11 cellular contexts compared by ENCODE assay signal in the genomic region with DNA sequence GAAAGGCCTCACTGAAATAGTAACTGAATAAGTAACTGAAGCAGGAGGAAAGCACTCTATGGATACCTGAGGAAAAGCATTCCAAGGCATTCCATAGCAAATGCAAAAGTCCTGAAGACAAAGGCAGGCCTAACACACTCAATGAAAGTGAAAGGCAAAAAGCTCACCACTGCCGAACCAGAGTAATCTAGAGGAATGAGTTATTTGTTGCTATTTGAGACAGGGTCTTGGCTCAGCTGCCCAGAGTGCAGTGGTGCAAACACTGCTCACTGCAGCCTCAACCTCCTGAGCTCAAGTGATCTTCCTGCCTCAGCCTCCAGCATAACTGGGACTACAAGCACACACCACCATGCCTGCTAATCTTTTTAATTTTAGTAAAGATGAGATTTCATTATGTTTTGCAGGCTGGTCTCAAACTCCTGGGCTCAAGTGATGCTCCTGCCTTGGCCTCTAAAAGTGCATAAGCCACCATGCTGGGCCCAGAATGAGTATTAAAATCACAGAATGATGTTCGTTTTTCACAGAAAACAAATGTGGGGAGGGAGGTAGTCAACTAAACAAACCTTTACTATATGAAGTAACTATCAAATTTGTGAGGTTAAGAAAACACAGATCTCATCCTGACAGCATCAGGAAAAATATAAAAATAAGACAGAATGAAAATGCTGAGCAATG. TPM values are rescaled to one million over a fixed set of nuclear protein-coding genes. Genes with fewer than 3 reads are reported as not detected.
DNase-seq lines count a peak whose midpoint lies in the region; ATAC-seq and TF ChIP-seq lines count a peak whose summit lies in the region.
"Had no signal": no experiment of that assay in that cellular context is flagged by ENCODE, and none has a peak within 500 bp of the region (broad histone marks: within the 10 kb centered on the region; RNA-seq: fewer than 3 reads in every experiment).

No MANE protein-coding gene starts in this region.

- DNase-seq in HFFc6 (no peak), left kidney (ENCODE audit: low read depth, low spot score) (peak; percentile 37), left lung (no peak), H4 (ENCODE audit: low spot score) (no peak)
- DNase-seq: activated CD8-positive, alpha-beta T cell treated with anti-CD3 and anti-CD28 coated beads for 36 hours; DND-41; foreskin melanocyte; GM23248 had no signal

- H3K36me3 ChIP-seq in HUES64 (ENCODE audit: insufficient read depth, low read length) (no peaks in the 10 kb centered on the region), left lung (peaks cover 0 to 4% of the 10 kb centered on the region in 2 donors)

- no peak overlapping the region for H3K4me3 Mint-ChIP-seq in HFFc6
- H3K4me3 Mint-ChIP-seq: activated CD8-positive, alpha-beta T cell treated with anti-CD3 and anti-CD28 coated beads for 36 hours had no signal

- 8% methylated on average over 1 of the region's 2 CpGs for WGBS in HUES64

- no peak overlapping the region for H3K4me3 ChIP-seq in HUES64 (ENCODE audit: low read length)
- no peak overlapping the region for H3K4me3 ChIP-seq in left lung
- H3K4me3 ChIP-seq: GM23248 had no signal

- H3K27me3 ChIP-seq in HUES64 (ENCODE audit: insufficient read depth, low read length) (no peaks in the 10 kb centered on the region), left lung (no peaks in the 10 kb centered on the region)

- intact Hi-C loops in left lung (cut with DNase I): no loop called here

- no peaks in the 10 kb centered on the region; the same call in 1 of the 2 replicates for H3K27me3 Mint-ChIP-seq in HFFc6 (ENCODE audit: insufficient read depth)
- H3K27me3 Mint-ChIP-seq: activated CD8-positive, alpha-beta T cell treated with anti-CD3 and anti-CD28 coated beads for 36 hours had no signal

- H3K9me3 ChIP-seq in HUES64 (ENCODE audit: insufficient read depth, low read depth, low read length): no peaks in the 10 kb centered on the region
- H3K9me3 ChIP-seq in left lung: no peaks in the 10 kb centered on the region

- H3K27ac ChIP-seq in HUES64 (ENCODE audit: low read depth, low read length) (peak overlapping the region; percentile 81), left lung (no peak overlapping the region)
- H3K27ac ChIP-seq: GM23248 had no signal

- H3K27ac Mint-ChIP-seq in HFFc6: peak overlapping the region; percentile 45; the same call in 1 of the 2 replicates
- H3K27ac Mint-ChIP-seq: activated CD8-positive, alpha-beta T cell treated with anti-CD3 and anti-CD28 coated beads for 36 hours had no signal

- no peak for TF ChIP-seq CTCF in HFFc6 (IDR thresholded peaks at IDR 0.05)
- no peak for TF ChIP-seq CTCF in left lung (IDR thresholded peaks at IDR 0.05)

- ATAC-seq in GM19043 (IDR thresholded peaks at IDR 0.05; ENCODE audit: low read depth, unreplicated experiment) (peak; percentile 91), left lung (no peak), GM19023 (IDR thresholded peaks at IDR 0.05; ENCODE audit: unreplicated experiment) (no peak)
- ATAC-seq: activated CD8-positive, alpha-beta T cell treated with anti-CD3 and anti-CD28 coated beads for 36 hours had no signal

- H3K4me1 Mint-ChIP-seq in HFFc6 (ENCODE audit: low read depth): no peaks in the 10 kb centered on the region; the same call in 1 of the 2 replicates

- no peak overlapping the region for H3K9ac ChIP-seq in HUES64 (ENCODE audit: low read depth, low read length)
- H3K9ac ChIP-seq: GM23248 had no signal

- 0 out of 2 replicates have a peak, but pooled peaks cover 4% of the 10 kb centered on the region for H3K36me3 Mint-ChIP-seq in HFFc6 (ENCODE audit: low read depth)

- no peaks in the 10 kb centered on the region for H3K9me3 Mint-ChIP-seq in HFFc6
- H3K9me3 Mint-ChIP-seq: activated CD8-positive, alpha-beta T cell treated with anti-CD3 and anti-CD28 coated beads for 36 hours had no signal

- H3K4me1 ChIP-seq in HUES64 (ENCODE audit: insufficient read depth, low read length) (peaks cover 32% of the 10 kb centered on the region), left lung (no peaks in the 10 kb centered on the region)

RNA-seq across cellular contexts. Expression of a gene that starts 17.9 kb away (rescaled TPM):
- 10 to 100 TPM; 23.2 to 26.2 (median 23.9) TPM for total RNA-seq in HFFc6 (2021; fragmentation: NEBNext Ultra II Directional; extraction: Animal tissue kit (Norgen Biotek cat#: 25700))
- polyA plus RNA-seq in HUES64 (2013, experiment 1 of 2): 25.3 TPM
- 24.5 TPM for polyA plus RNA-seq in HUES64 (2013, experiment 2 of 2)
- total RNA-seq in left lung: 10 to 100 TPM; 30.4 to 31.3 TPM
- 20.3 and 25.6 TPM in 2 replicates for total RNA-seq in H4 (2014; rRNA removed; shearing (Covaris generic))

RNA-seq across cellular contexts. Expression of a gene that starts 18.0 kb away (rescaled TPM):
- under 1 TPM; 0.38 to 0.92 (median 0.66) TPM for total RNA-seq in HFFc6 (2021; fragmentation: NEBNext Ultra II Directional; extraction: Animal tissue kit (Norgen Biotek cat#: 25700))
- 4.9 TPM for polyA plus RNA-seq in HUES64 (2013, experiment 1 of 2)
- 9.4 TPM for polyA plus RNA-seq in HUES64 (2013, experiment 2 of 2)
- total RNA-seq in left lung: 1 to 10 TPM; 2.4 to 4.2 TPM
- total RNA-seq in H4 (2014; rRNA removed; shearing (Covaris generic)): 6.7 and 6.8 TPM in 2 replicates
